In the genomic region with DNA sequence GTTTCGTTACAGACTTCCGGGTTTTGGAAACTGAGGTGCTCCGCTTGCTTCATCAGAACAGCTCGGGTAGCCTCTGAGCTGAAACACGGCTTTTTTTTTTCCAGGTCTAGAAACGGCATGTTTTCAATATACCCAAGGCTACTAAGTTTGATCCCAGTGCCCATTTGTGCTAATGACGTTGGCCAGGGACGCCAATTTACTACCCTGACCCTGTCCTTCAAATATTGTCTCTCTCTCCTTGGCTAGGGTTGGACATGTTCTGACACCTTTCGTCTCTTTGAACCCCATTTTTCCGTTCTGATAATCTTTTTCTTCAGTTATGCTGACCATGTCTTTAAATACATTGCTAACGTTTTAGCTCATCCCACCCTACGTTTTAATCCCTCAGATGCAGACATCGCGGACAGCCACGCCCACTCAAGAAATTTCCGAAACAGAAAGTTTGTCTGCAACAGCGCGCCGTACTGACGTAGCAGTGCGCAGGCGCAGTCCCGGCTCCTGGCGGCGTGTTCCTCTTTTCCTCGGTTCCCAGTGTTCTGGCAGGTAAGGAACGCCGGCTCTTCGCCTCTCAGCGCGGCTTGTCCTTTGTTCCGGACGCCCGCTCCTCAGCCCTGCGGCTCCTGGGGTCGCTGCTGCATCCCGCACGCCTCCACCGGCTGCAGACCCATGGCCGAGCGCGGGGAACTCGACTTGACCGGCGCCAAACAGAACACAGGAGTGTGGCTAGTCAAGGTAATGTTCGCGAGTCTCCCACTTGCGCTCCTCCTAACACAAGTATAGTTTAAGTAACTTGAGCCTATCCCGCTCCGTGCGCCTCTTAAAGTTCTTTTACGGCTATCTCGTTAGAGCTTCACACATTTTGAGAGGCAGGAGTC, we compare ENCODE assay signal across 8 cellular contexts.
DNase-seq lines count a peak whose midpoint lies in the region; ATAC-seq and TF ChIP-seq lines count a peak whose summit lies in the region.

A gene with protein sequence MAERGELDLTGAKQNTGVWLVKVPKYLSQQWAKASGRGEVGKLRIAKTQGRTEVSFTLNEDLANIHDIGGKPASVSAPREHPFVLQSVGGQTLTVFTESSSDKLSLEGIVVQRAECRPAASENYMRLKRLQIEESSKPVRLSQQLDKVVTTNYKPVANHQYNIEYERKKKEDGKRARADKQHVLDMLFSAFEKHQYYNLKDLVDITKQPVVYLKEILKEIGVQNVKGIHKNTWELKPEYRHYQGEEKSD (plus strand): TSS at position 521 of the 875 bp plus-strand sequence. CDS start 146 bp downstream, at position 667.

- H3K4me3 ChIP-seq in AG10803 (ENCODE audit: low read length) (peak within 1 kb of the TSS; percentile 93), choroid plexus epithelial cell (ENCODE audit: low read depth, low read length) (peak within 1 kb of the TSS; percentile 91)

- DNase-seq in AG10803 (ENCODE audit: low read depth) (peak; percentile 87), NCI-H510A (lab: John Stamatoyannopoulos, UW) (peak; percentile 13), choroid plexus epithelial cell (ENCODE audit: low read depth) (peak; percentile 92), kidney glomerular epithelial cell (lab: John Stamatoyannopoulos, UW) (peak; percentile 90)
- peak; percentile 86 for DNase-seq in activated CD4-positive, CD25-positive, alpha-beta regulatory T cell treated with anti-CD3 and anti-CD28 coated beads, Interleukin-2, amount 50 U/mL, for 72 hours
- peak; percentile 70 to 77 for DNase-seq in stimulated activated CD4-positive, alpha-beta T cell treated with anti-CD3 and anti-CD28 coated beads, Interleukin-15, amount 100 ng/mL, for 48 hours (ENCODE audit: low read depth in 2 of 2)

- TF ChIP-seq CTCF in AG10803 (conservative IDR thresholded peaks at IDR 0.05; ENCODE audit: low read length) (no peak), choroid plexus epithelial cell (conservative IDR thresholded peaks at IDR 0.05; ENCODE audit: low read depth, low read length) (no peak)

- peak; percentile 71 for ATAC-seq in GM19043 (IDR thresholded peaks at IDR 0.05; ENCODE audit: low read depth, unreplicated experiment)
- ATAC-seq in HG03342 (IDR thresholded peaks at IDR 0.05; ENCODE audit: unreplicated experiment): peak; percentile 65

Comparison
In these comparisons a context has a peak if more than half of its experiments do, and no peak if none do; other contexts are left out.
1. Peak in every context shown above with its lines: DNase-seq, ATAC-seq and H3K4me3 ChIP-seq.
2. DNase-seq: peak in every context shown above with its lines; median percentile 92 in choroid plexus epithelial cell; 90 in kidney glomerular epithelial cell; 87 in AG10803; 86 in activated CD4-positive, CD25-positive, alpha-beta regulatory T cell treated with anti-CD3 and anti-CD28 coated beads, Interleukin-2, amount 50 U/mL, for 72 hours; 74 in stimulated activated CD4-positive, alpha-beta T cell treated with anti-CD3 and anti-CD28 coated beads, Interleukin-15, amount 100 ng/mL, for 48 hours; 13 in NCI-H510A.